Comparison of ENCODE assay signal across 1 cellular context in genomic region chr11:70755410-70756158, GRCh38.
TF ChIP-seq lines count a peak whose summit lies in the region.

No MANE protein-coding gene starts in this region.

TF ChIP-seq in HepG2, 621 proteins besides CTCF, POLR2A, EP300 and RAD21 (continued from another document and continues in another):
- TF ChIP-seq ZNF276 (CRISPR knock-in tag; IDR thresholded peaks at IDR 0.05; ENCODE audit: low read depth) (no peak), NFE2 (CRISPR knock-in tag; IDR thresholded peaks at IDR 0.05) (no peak), TEAD2 (CRISPR knock-in tag; IDR thresholded peaks at IDR 0.05) (no peak), ZNF317 (CRISPR knock-in tag; IDR thresholded peaks at IDR 0.05) (peak; percentile 84), HOXA7 (CRISPR knock-in tag; IDR thresholded peaks at IDR 0.05) (no peak), HMGXB4 (CRISPR knock-in tag; IDR thresholded peaks at IDR 0.05; ENCODE audit: borderline replicate concordance in 1 of 2, low read depth in 1 of 2) (peak; percentile 22 to 53; a peak in 2 of 4 replicates), IKZF1 (IDR thresholded peaks at IDR 0.05) (no peak), NPAS2 (CRISPR knock-in tag; IDR thresholded peaks at IDR 0.05; ENCODE audit: borderline replicate concordance) (no peak), ZNF263 (CRISPR knock-in tag; IDR thresholded peaks at IDR 0.05) (no peak), ZSCAN25 (CRISPR knock-in tag; IDR thresholded peaks at IDR 0.05) (0 out of 2 replicates have a peak, but pooled peaks have one; percentile 54), TRIM24 (CRISPR knock-in tag; IDR thresholded peaks at IDR 0.05) (no peak), HIVEP1 (CRISPR knock-in tag; IDR thresholded peaks at IDR 0.05) (peak; percentile 77), CHD4 (IDR thresholded peaks at IDR 0.05; ENCODE audit: borderline replicate concordance, low read length) (no peak), ZNF546 (CRISPR knock-in tag; conservative IDR thresholded peaks at IDR 0.05) (no peak), NAIF1 (CRISPR knock-in tag; IDR thresholded peaks at IDR 0.05; ENCODE audit: borderline replicate concordance) (no peak), THAP7 (CRISPR knock-in tag; IDR thresholded peaks at IDR 0.05) (no peak), PLSCR1 (CRISPR knock-in tag; IDR thresholded peaks at IDR 0.05; ENCODE audit: borderline replicate concordance) (no peak), ETS1 (CRISPR knock-in tag; IDR thresholded peaks at IDR 0.05) (no peak), MBNL3 (CRISPR knock-in tag; conservative IDR thresholded peaks at IDR 0.05) (no peak), MIER2 (CRISPR knock-in tag; IDR thresholded peaks at IDR 0.05) (no peak), XRCC5 (optimal IDR thresholded peaks at IDR 0.05; ENCODE audit: low read length) (peak; percentile 38), FOSL1 (CRISPR knock-in tag; IDR thresholded peaks at IDR 0.05; ENCODE audit: borderline replicate concordance) (no peak), THAP11 (CRISPR knock-in tag; IDR thresholded peaks at IDR 0.05) (no peak), ZMYM4 (CRISPR knock-in tag; IDR thresholded peaks at IDR 0.05) (0 out of 2 replicates have a peak, but pooled peaks have one; percentile 34), RFX3 (CRISPR knock-in tag; IDR thresholded peaks at IDR 0.05) (no peak), ZNF687 (CRISPR knock-in tag; IDR thresholded peaks at IDR 0.05) (peak; percentile 72), SNAPC2 (CRISPR knock-in tag; IDR thresholded peaks at IDR 0.05) (no peak), HMG20A (CRISPR knock-in tag; IDR thresholded peaks at IDR 0.05; ENCODE audit: borderline replicate concordance) (no peak), ZNF567 (CRISPR knock-in tag; IDR thresholded peaks at IDR 0.05; ENCODE audit: borderline replicate concordance) (no peak; the same call in 1 of the 2 replicates), ZNF501 (CRISPR knock-in tag; IDR thresholded peaks at IDR 0.05) (peak; percentile 73; the same call in 1 of the 2 replicates), ZBTB14 (CRISPR knock-in tag; IDR thresholded peaks at IDR 0.05) (no peak), ZNF772 (CRISPR knock-in tag; IDR thresholded peaks at IDR 0.05) (no peak), ZNF776 (CRISPR knock-in tag; IDR thresholded peaks at IDR 0.05) (0 out of 2 replicates have a peak, but pooled peaks have one; percentile 42), FOXK2 (IDR thresholded peaks at IDR 0.05) (no peak), ZNF574 (CRISPR knock-in tag; IDR thresholded peaks at IDR 0.05) (peak; percentile 45; the same call in 1 of the 2 replicates), ZNF747 (CRISPR knock-in tag; IDR thresholded peaks at IDR 0.05; ENCODE audit: borderline replicate concordance) (no peak), ZNF274 (CRISPR knock-in tag; IDR thresholded peaks at IDR 0.05) (0 out of 2 replicates have a peak, but pooled peaks have one; percentile 44), ATRX (CRISPR knock-in tag; IDR thresholded peaks at IDR 0.05; ENCODE audit: borderline replicate concordance) (no peak), ATF1 (CRISPR knock-in tag; IDR thresholded peaks at IDR 0.05) (no peak), KMT2A (CRISPR knock-in tag; IDR thresholded peaks at IDR 0.05) (0 out of 2 replicates have a peak, but pooled peaks have one; percentile 43), ZNF562 (CRISPR knock-in tag; IDR thresholded peaks at IDR 0.05; ENCODE audit: borderline replicate concordance) (no peak), PRDM15 (CRISPR knock-in tag; IDR thresholded peaks at IDR 0.05) (peak; percentile 92), ZFP91 (CRISPR knock-in tag; IDR thresholded peaks at IDR 0.05; ENCODE audit: borderline replicate concordance) (peak; percentile 65; the same call in 1 of the 2 replicates), SAP130 (CRISPR knock-in tag; IDR thresholded peaks at IDR 0.05; ENCODE audit: low read depth) (no peak), ZNF30 (CRISPR knock-in tag; IDR thresholded peaks at IDR 0.05) (no peak)
